Comparison of ENCODE assay signal across 24 cellular contexts in genomic region chr9:94086961-94087360, GRCh38.
"Had no signal": no experiment of that assay in that cellular context is flagged by ENCODE, and none has a peak within 500 bp of the region (broad histone marks: within the 10 kb centered on the region; RNA-seq: fewer than 3 reads in every experiment).

No MANE protein-coding gene starts in this region.

- H3K36me3 Mint-ChIP-seq: activated naive CD8-positive, alpha-beta T cell treated with anti-CD3 and anti-CD28 coated beads for 36 hours; stimulated activated effector memory CD8-positive, alpha-beta T cell treated with anti-CD3 and anti-CD28 coated beads, Interleukin-12 subunit alpha, Interleukin-12 subunit beta, amount 100 ng/mL, for 72 hours had no signal

- H3K4me3 Mint-ChIP-seq: activated CD4-positive, alpha-beta T cell treated with anti-CD3 and anti-CD28 coated beads for 36 hours; activated CD8-positive, alpha-beta memory T cell treated with anti-CD3 and anti-CD28 coated beads, Interleukin-2, amount 10 ng/mL, durations not matched to agents 7 days and 5 days; activated naive CD8-positive, alpha-beta T cell treated with anti-CD3 and anti-CD28 coated beads for 36 hours; endodermal cell; neural crest cell; stimulated activated effector memory CD8-positive, alpha-beta T cell treated with anti-CD3 and anti-CD28 coated beads, Interleukin-12 subunit alpha, Interleukin-12 subunit beta, amount 100 ng/mL, for 72 hours; T-cell; WTC11 had no signal

- H3K36me3 ChIP-seq: right atrium auricular region, upper lobe of right lung had no signal

- H3K27ac ChIP-seq: body of pancreas, foreskin keratinocyte, right atrium auricular region, upper lobe of right lung had no signal

- H3K4me3 ChIP-seq: body of pancreas, right atrium auricular region, upper lobe of right lung had no signal

- H3K4me1 Mint-ChIP-seq: activated CD4-positive, alpha-beta T cell treated with anti-CD3 and anti-CD28 coated beads for 36 hours; stimulated activated effector memory CD8-positive, alpha-beta T cell treated with anti-CD3 and anti-CD28 coated beads, Interleukin-12 subunit alpha, Interleukin-12 subunit beta, amount 100 ng/mL, for 72 hours; T-cell had no signal

- H3K9me3 Mint-ChIP-seq: activated naive CD8-positive, alpha-beta T cell treated with anti-CD3 and anti-CD28 coated beads for 36 hours; neural crest cell; stimulated activated effector memory CD8-positive, alpha-beta T cell treated with anti-CD3 and anti-CD28 coated beads, Interleukin-12 subunit alpha, Interleukin-12 subunit beta, amount 100 ng/mL, for 72 hours; T-cell; WTC11 had no signal

- H3K4me1 ChIP-seq: body of pancreas had no signal

- H3K27me3 ChIP-seq: body of pancreas, dorsolateral prefrontal cortex, foreskin keratinocyte, right atrium auricular region, upper lobe of right lung had no signal

- ATAC-seq: activated CD4-positive, alpha-beta T cell treated with anti-CD3 and anti-CD28 coated beads for 36 hours; activated CD8-positive, alpha-beta memory T cell treated with anti-CD3 and anti-CD28 coated beads, Interleukin-2, amount 10 ng/mL, durations not matched to agents 7 days and 5 days; body of pancreas; left lobe of liver; stimulated activated effector memory CD8-positive, alpha-beta T cell treated with anti-CD3 and anti-CD28 coated beads, Interleukin-12 subunit alpha, Interleukin-12 subunit beta, amount 100 ng/mL, for 72 hours; T-cell; upper lobe of right lung; WTC11 had no signal

- H3K27ac Mint-ChIP-seq: activated CD4-positive, alpha-beta T cell treated with anti-CD3 and anti-CD28 coated beads for 36 hours; activated CD8-positive, alpha-beta memory T cell treated with anti-CD3 and anti-CD28 coated beads, Interleukin-2, amount 10 ng/mL, durations not matched to agents 7 days and 5 days; activated naive CD8-positive, alpha-beta T cell treated with anti-CD3 and anti-CD28 coated beads for 36 hours; endodermal cell; progenitor cell of endocrine pancreas; stimulated activated effector memory CD8-positive, alpha-beta T cell treated with anti-CD3 and anti-CD28 coated beads, Interleukin-12 subunit alpha, Interleukin-12 subunit beta, amount 100 ng/mL, for 72 hours; T-cell; WTC11 had no signal

- DNase-seq: activated CD4-positive, alpha-beta T cell treated with anti-CD3 and anti-CD28 coated beads for 36 hours; activated CD4-positive, alpha-beta T cell treated with anti-CD3 and anti-CD28 coated beads, Interleukin-2, amount 50 U/mL, for 48 hours; activated CD8-positive, alpha-beta memory T cell treated with anti-CD3 and anti-CD28 coated beads, Interleukin-2, amount 10 ng/mL, durations not matched to agents 7 days and 5 days; activated naive CD4-positive, alpha-beta T cell; activated naive CD8-positive, alpha-beta T cell treated with anti-CD3 and anti-CD28 coated beads for 36 hours; caudate nucleus; dorsolateral prefrontal cortex; endodermal cell; glutamatergic neuron; hippocampal formation; small intestine; stimulated activated CD4-positive, alpha-beta T cell treated with anti-CD3 and anti-CD28 coated beads, Interleukin-15, amount 100 ng/mL, for 24 hours; stimulated activated CD4-positive, alpha-beta T cell treated with anti-CD3 and anti-CD28 coated beads, Interleukin-4, amount 100 ng/mL, for 24 hours; T-cell; upper lobe of right lung had no signal

- H3K27me3 Mint-ChIP-seq: activated CD4-positive, alpha-beta T cell treated with anti-CD3 and anti-CD28 coated beads for 36 hours; activated CD8-positive, alpha-beta memory T cell treated with anti-CD3 and anti-CD28 coated beads, Interleukin-2, amount 10 ng/mL, durations not matched to agents 7 days and 5 days; activated naive CD8-positive, alpha-beta T cell treated with anti-CD3 and anti-CD28 coated beads for 36 hours; progenitor cell of endocrine pancreas; T-cell had no signal

- H3K9me3 ChIP-seq: body of pancreas, right atrium auricular region, upper lobe of right lung had no signal

- FAIRE-seq: keratinocyte, small intestine had no signal
